10 cellular contexts compared by ENCODE assay signal in the genomic region with DNA sequence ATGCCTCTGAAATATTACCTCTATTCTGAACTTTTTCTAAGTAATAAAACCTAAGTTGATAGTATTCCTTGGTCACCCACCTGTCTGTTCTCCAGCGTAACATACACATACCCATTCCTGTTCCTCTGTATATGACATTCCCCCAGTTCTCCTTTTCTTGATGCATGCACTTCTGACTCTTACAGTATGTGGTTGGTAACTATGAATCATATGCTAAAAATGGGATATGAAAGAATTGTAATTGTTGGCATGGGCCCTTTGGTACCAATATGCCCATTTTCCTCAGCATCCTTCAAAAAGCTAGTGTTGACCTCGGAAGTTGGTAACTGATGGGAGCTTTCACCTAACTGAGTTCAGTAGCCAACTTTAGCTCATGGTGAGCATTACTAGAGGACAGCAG.
DNase-seq lines count a peak whose midpoint lies in the region; FAIRE-seq and TF ChIP-seq lines count a peak whose summit lies in the region.
"Had no signal": no experiment of that assay in that cellular context is flagged by ENCODE, and none has a peak within 500 bp of the region (broad histone marks: within the 10 kb centered on the region; RNA-seq: fewer than 3 reads in every experiment).

No MANE protein-coding gene starts in this region.

- peak overlapping the region in 18 of 21 experiments; percentile 31 to 92 (median 72) for H3K27ac ChIP-seq in skin epidermis
- H3K27ac ChIP-seq: epithelial cell of prostate had no signal

- FAIRE-seq in frontal cortex (lab: Jason Lieb, UNC), result no peak

- DNase-seq in HCEC 1CT (peak; percentile 56), SIG-M5 treated with dmso at 0.1 percent for 504 hours (lab: John Stamatoyannopoulos, UW; ENCODE audit: unreplicated experiment) (peak; percentile 47), fibroblast of peridontal ligament (ENCODE audit: extremely low read depth) (peak; percentile 75), GM13976 (ENCODE audit: low spot score) (no peak), SHP77 (lab: John Stamatoyannopoulos, UW) (no peak), NCI-H2196 treated with DMSO at 0.1 percent for 48 hours (lab: John Stamatoyannopoulos, UW; ENCODE audit: unreplicated experiment) (no peak), frontal cortex (ENCODE audit: low spot score in 2 of 2) (no peak)
- DNase-seq: NCI-H1930 had no signal

- no peak overlapping the region for H3K4me3 ChIP-seq in skin epidermis

- in situ Hi-C loops in GM13976 (cut with MboI; ENCODE audit: low sequenced_read_pairs, unreplicated experiment), result loop anchor here (25.0 kb wide), 1 partner anchor 214 kb away; no protein-coding TSS in a partner anchor

- no peak for TF ChIP-seq CTCF in GM13976 (IDR thresholded peaks at IDR 0.05; ENCODE audit: borderline replicate concordance, control extremely low read depth, extremely low read depth, insufficient read depth, missing control alignments)

Comparison
In these comparisons a context has a peak if more than half of its experiments do, and no peak if none do; other contexts are left out.
1. DNase-seq: peak in HCEC 1CT (single experiment), SIG-M5 treated with dmso at 0.1 percent for 504 hours (single experiment) and fibroblast of peridontal ligament (single experiment); none in GM13976 (single experiment), SHP77 (0 of 2), NCI-H2196 treated with DMSO at 0.1 percent for 48 hours (single experiment) and frontal cortex (0 of 2).